ENCODE assay signal across 21 cellular contexts in the genomic region with DNA sequence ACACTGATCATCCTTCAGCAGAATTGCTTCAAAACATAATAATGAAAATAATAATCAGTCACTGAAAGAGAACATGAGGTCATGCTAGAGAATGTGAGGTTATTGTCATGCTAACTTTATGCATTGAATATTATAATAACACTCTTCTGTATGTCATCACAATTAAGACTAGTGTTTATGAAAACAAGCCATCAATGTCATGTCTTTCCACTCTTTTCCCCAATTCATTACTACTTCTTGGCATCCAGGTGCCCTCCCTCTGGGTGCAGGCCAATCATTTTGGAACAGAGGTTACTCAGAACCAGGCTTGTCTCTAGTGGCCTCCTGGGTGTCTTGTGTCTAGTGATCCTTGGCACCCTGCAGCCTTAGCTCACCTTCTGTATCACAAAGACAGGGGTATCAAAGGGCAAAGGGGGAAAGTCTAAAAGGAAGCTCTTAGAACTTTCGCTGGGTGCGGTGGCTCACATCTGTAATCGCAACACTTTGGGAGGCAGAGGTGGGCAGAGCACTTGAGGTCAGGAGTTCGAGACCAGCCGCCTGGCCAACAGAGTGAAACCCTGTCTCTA.
"Had no signal": no experiment of that assay in that cellular context is flagged by ENCODE, and none has a peak within 500 bp of the region (broad histone marks: within the 10 kb centered on the region; RNA-seq: fewer than 3 reads in every experiment).

No MANE protein-coding gene starts in this region.

- H3K27ac Mint-ChIP-seq: activated naive CD8-positive, alpha-beta T cell treated with anti-CD3 and anti-CD28 coated beads for 36 hours; mesothelial cell of epicardium; naive thymus-derived CD8-positive, alpha-beta T cell; stimulated activated naive CD8-positive, alpha-beta T cell treated with anti-CD3 and anti-CD28 coated beads, Interleukin-15, Interleukin-2, amounts not matched to agents 100 ng/mL and 50 ng/mL, for 24 hours; T-helper 17 cell had no signal

- H3K9me3 Mint-ChIP-seq: activated naive CD8-positive, alpha-beta T cell treated with anti-CD3 and anti-CD28 coated beads for 36 hours; activated T-cell treated with anti-CD3 and anti-CD28 coated beads, Interleukin-2, amount 50 U/mL, for 4 hours; naive thymus-derived CD8-positive, alpha-beta T cell; stimulated activated naive CD8-positive, alpha-beta T cell treated with anti-CD3 and anti-CD28 coated beads, Interleukin-15, Interleukin-2, amounts not matched to agents 100 ng/mL and 50 ng/mL, for 24 hours had no signal

- H3K27me3 ChIP-seq: gastrocnemius medialis, pancreas, tibial artery, uterus had no signal

- H3K36me3 ChIP-seq: gastrocnemius medialis, pancreas, tibial artery, uterus had no signal

- H3K27me3 Mint-ChIP-seq: activated naive CD8-positive, alpha-beta T cell treated with anti-CD3 and anti-CD28 coated beads for 36 hours had no signal

- H3K27ac ChIP-seq: pancreas, uterus had no signal

- H3K4me1 Mint-ChIP-seq: activated naive CD8-positive, alpha-beta T cell treated with anti-CD3 and anti-CD28 coated beads for 36 hours; naive thymus-derived CD8-positive, alpha-beta T cell; T-helper 17 cell had no signal

- H3K4me1 ChIP-seq: pancreas, uterus had no signal

- H3K36me3 Mint-ChIP-seq: mesothelial cell of epicardium; naive thymus-derived CD8-positive, alpha-beta T cell had no signal

- H3K9me3 ChIP-seq: gastrocnemius medialis, tibial artery, uterus had no signal

- DNase-seq: activated CD4-positive, alpha-beta T cell treated with anti-CD3 and anti-CD28 coated beads for 4 hours; activated CD4-positive, alpha-beta T cell treated with anti-CD3 and anti-CD28 coated beads, Interleukin-2, amount 50 U/mL, for 48 hours; activated CD4-positive, CD25-positive, alpha-beta regulatory T cell; activated CD8-positive, alpha-beta memory T cell treated with anti-CD3 and anti-CD28 coated beads, Interleukin-2, amount 50 U/mL, for 48 hours; activated naive CD4-positive, alpha-beta T cell treated with Interleukin-2 at 50 U/mL for 16 hours; activated naive CD8-positive, alpha-beta T cell treated with anti-CD3 and anti-CD28 coated beads for 36 hours; activated T-cell treated with anti-CD3 and anti-CD28 coated beads, Interleukin-2, amount 50 U/mL, for 4 hours; amniotic stem cell; cerebellar nuclear complex; effector CD4-positive, alpha-beta T cell; naive thymus-derived CD8-positive, alpha-beta T cell; pancreas; stimulated activated CD4-positive, alpha-beta T cell treated with anti-CD3 and anti-CD28 coated beads, Interleukin-1b, Interleukin-23, amount 100 ng/mL, for 48 hours; SW 1271; T-helper 17 cell; uterus had no signal

- H3K4me3 Mint-ChIP-seq: activated naive CD8-positive, alpha-beta T cell treated with anti-CD3 and anti-CD28 coated beads for 36 hours; activated T-cell treated with anti-CD3 and anti-CD28 coated beads, Interleukin-2, amount 50 U/mL, for 4 hours; mesothelial cell of epicardium; naive thymus-derived CD8-positive, alpha-beta T cell; stimulated activated naive CD8-positive, alpha-beta T cell treated with anti-CD3 and anti-CD28 coated beads, Interleukin-15, Interleukin-2, amounts not matched to agents 100 ng/mL and 50 ng/mL, for 24 hours; T-helper 17 cell had no signal

- H3K4me3 ChIP-seq: gastrocnemius medialis, lung, pancreas, uterus had no signal

- ATAC-seq: activated T-cell treated with anti-CD3 and anti-CD28 coated beads, Interleukin-2, amount 50 U/mL, for 4 hours; naive thymus-derived CD8-positive, alpha-beta T cell; T-helper 17 cell had no signal
